Comparison of ENCODE assay signal across 9 cellular contexts in genomic region chr17:5110816-5111215, GRCh38. TPM values are rescaled to one million over a fixed set of nuclear protein-coding genes. Genes with fewer than 3 reads are reported as not detected.
DNase-seq lines count a peak whose midpoint lies in the region; ATAC-seq and TF ChIP-seq lines count a peak whose summit lies in the region.
"Had no signal": no experiment of that assay in that cellular context is flagged by ENCODE, and none has a peak within 500 bp of the region (broad histone marks: within the 10 kb centered on the region; RNA-seq: fewer than 3 reads in every experiment).

No MANE protein-coding gene starts in this region.

- H3K4me1 ChIP-seq in BE2C (no peaks in the 10 kb centered on the region), body of pancreas (peaks cover 18% of the 10 kb centered on the region), mucosa of rectum (ENCODE audit: control insufficient read depth in 2 of 2, insufficient read depth in 2 of 2, low read length in 2 of 2) (peaks cover 0 to 6% of the 10 kb centered on the region in 2 donors)

- H3K4me3 ChIP-seq in BE2C (ENCODE audit: low read depth, low read length) (peak overlapping the region; percentile 67), body of pancreas (peak overlapping the region; percentile 67 to 90), mucosa of rectum (ENCODE audit: low read length in 2 of 2) (peak overlapping the region; percentile 96 to 97)

- ATAC-seq in body of pancreas (no peak), HG02981 (IDR thresholded peaks at IDR 0.05; ENCODE audit: unreplicated experiment) (no peak), HG03432 (IDR thresholded peaks at IDR 0.05; ENCODE audit: unreplicated experiment) (no peak), GM21737 (IDR thresholded peaks at IDR 0.05; ENCODE audit: unreplicated experiment) (no peak)

- peak overlapping the region; percentile 83 to 95 for H3K9ac ChIP-seq in mucosa of rectum (ENCODE audit: low read depth in 1 of 2, low read length in 2 of 2)

- TF ChIP-seq CTCF in BE2C (IDR thresholded peaks at IDR 0.05; ENCODE audit: low read depth, low read length), result no peak
- no peak for TF ChIP-seq CTCF in body of pancreas (IDR thresholded peaks at IDR 0.05)

- DNase-seq in BE2C (no peak), body of pancreas (no peak), hippocampal formation (lab: John Stamatoyannopoulos, UW) (no peak)

- H3K9me3 ChIP-seq in BE2C (no peaks in the 10 kb centered on the region), KOPT-K1 (ENCODE audit: insufficient read depth, low read length, poor library complexity, severe bottlenecking) (no peaks in the 10 kb centered on the region), body of pancreas (no peaks in the 10 kb centered on the region), mucosa of rectum (ENCODE audit: control insufficient read depth in 2 of 2, low read length in 2 of 2) (peaks cover 4 to 7% of the 10 kb centered on the region in 2 donors)

- 14 to 15% methylated on average over 8 of the region's 8 CpGs for WGBS in body of pancreas, 2 donors

- H3K27me3 ChIP-seq in BE2C (no peaks in the 10 kb centered on the region), body of pancreas (peaks cover 0 to 3% of the 10 kb centered on the region in 2 donors), mucosa of rectum (ENCODE audit: control insufficient read depth in 2 of 2, insufficient read depth in 2 of 2, low read length in 2 of 2) (peaks cover 4 to 5% of the 10 kb centered on the region in 2 donors)

- no peak for TF ChIP-seq POLR2A in body of pancreas (IDR thresholded peaks at IDR 0.05)

- intact Hi-C loops in body of pancreas (cut with DNase I), result no loop called here

- H3K27ac ChIP-seq in KOPT-K1 (ENCODE audit: low read depth, low read length, poor library complexity, severe bottlenecking), result peak overlapping the region; percentile 77
- peak overlapping the region in 1 of 4 donors; percentile 33 for H3K27ac ChIP-seq in body of pancreas
- H3K27ac ChIP-seq in mucosa of rectum (ENCODE audit: low read depth in 2 of 2, low read length in 2 of 2), result no peak overlapping the region

- H3K36me3 ChIP-seq in BE2C, result peaks cover 10% of the 10 kb centered on the region
- H3K36me3 ChIP-seq in KOPT-K1 (ENCODE audit: insufficient read depth, low read length), result peaks cover 54% of the 10 kb centered on the region
- H3K36me3 ChIP-seq in body of pancreas (replicated peaks in 1 of 2; ENCODE audit: insufficient read depth in 1 of 2, low read depth in 2 of 2), result no peaks in the 10 kb centered on the region
- H3K36me3 ChIP-seq in mucosa of rectum (ENCODE audit: control insufficient read depth in 2 of 2, insufficient read depth in 2 of 2, low read length in 2 of 2), result peaks cover 11 to 22% of the 10 kb centered on the region in 2 donors

RNA-seq across cellular contexts. Expression of gene ZNF232, which starts 0.9 kb away (rescaled TPM):
- 8.6 TPM for polyA plus RNA-seq in BE2C (2012; ENCODE audit: insufficient read depth, insufficient read length, low read depth)
- 1 to 10 TPM; 3.9 to 4.0 TPM for total RNA-seq in body of pancreas

RNA-seq across cellular contexts. Expression of gene USP6, which starts 5.0 kb away (rescaled TPM):
- polyA plus RNA-seq in BE2C (2012; ENCODE audit: insufficient read depth, insufficient read length, low read depth), result 0.31 TPM
- total RNA-seq in body of pancreas, result not detected
- total RNA-seq: lung microvascular endothelial cell had no signal

RNA-seq across cellular contexts. Expression of gene ZFP3, which starts 32.5 kb away (rescaled TPM):
- polyA plus RNA-seq in BE2C (2012; ENCODE audit: insufficient read depth, insufficient read length, low read depth), result 4.4 TPM
- 1 to 10 TPM; 5.3 to 5.4 TPM for total RNA-seq in body of pancreas
